Comparison of ENCODE assay signal across 11 cellular contexts in the genomic region with DNA sequence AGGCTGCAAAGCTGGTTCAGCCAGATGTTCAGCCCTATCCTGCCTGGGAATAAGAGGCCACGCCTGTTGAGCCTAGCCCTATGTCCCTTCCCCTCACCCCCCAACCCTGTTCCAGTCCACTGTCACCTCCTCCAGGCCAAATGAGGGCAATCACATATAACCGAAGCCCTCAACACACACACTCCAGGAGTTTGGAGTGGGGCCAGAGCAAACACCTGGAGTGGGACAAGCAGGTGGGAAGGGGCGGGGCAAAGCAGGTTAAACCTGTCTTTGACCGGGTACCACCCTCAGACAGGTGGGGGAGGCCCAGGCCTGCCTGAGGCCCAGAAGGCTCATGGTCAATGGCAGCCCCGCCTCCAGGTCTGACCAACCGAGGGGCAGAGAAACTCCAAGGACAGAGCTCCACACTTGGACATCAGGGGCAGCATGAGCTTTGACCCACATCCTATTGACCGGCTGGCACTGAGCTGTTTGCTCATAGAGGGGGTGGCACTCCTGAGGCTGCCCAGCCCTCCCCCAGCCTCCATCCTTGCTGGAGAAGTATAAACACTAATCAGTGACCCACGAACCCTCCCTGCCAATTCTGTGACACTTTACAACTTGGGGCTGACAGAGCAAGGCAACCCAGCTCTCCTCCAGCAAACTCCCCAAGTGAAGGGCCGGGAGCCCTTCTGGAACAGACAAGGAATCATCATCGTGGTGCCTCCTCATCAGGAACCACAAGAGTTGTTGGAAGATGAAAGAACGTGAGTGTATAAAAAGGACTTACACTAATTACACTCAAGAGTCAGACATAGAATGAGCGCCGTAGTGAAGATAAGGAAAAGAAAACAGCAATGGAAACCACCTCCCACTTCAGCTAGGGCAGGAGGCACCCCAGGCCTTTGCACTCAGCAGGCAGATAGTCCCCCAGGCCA. TPM values are rescaled to one million over a fixed set of nuclear protein-coding genes. Genes with fewer than 3 reads are reported as not detected.
DNase-seq lines count a peak whose midpoint lies in the region; ATAC-seq, FAIRE-seq and TF ChIP-seq lines count a peak whose summit lies in the region.
"Had no signal": no experiment of that assay in that cellular context is flagged by ENCODE, and none has a peak within 500 bp of the region (broad histone marks: within the 10 kb centered on the region; RNA-seq: fewer than 3 reads in every experiment).

No MANE protein-coding gene starts in this region.

- no peak for ATAC-seq in GM21526 (IDR thresholded peaks at IDR 0.05; ENCODE audit: low FRiP score, unreplicated experiment)
- ATAC-seq in GM21360 (IDR thresholded peaks at IDR 0.05; ENCODE audit: unreplicated experiment), result no peak

- no peak for TF ChIP-seq CTCF in suprapubic skin (IDR thresholded peaks at IDR 0.05)

- peak overlapping the region; percentile 54 for H3K4me3 ChIP-seq in suprapubic skin

- DNase-seq in SIG-M5 treated with dmso at 0.1 percent for 504 hours (lab: John Stamatoyannopoulos, UW; ENCODE audit: unreplicated experiment) (peak; percentile 66), SIG-M5 (lab: John Stamatoyannopoulos, UW) (no peak), RPMI8226 (peak; percentile 85), islet precursor cell (peak; percentile 80), suprapubic skin (ENCODE audit: low spot score in 2 of 2) (peak in 1 of 2 donors; percentile 83), urothelium cell line (ENCODE audit: low spot score) (no peak)
- DNase-seq: activated gamma-delta T cell had no signal

- H3K9me3 ChIP-seq in suprapubic skin, result no peaks in the 10 kb centered on the region
- H3K9me3 ChIP-seq: neutrophil had no signal

- peaks cover 27% of the 10 kb centered on the region for H3K36me3 ChIP-seq in suprapubic skin

- no peak for TF ChIP-seq POLR2A in suprapubic skin (IDR thresholded peaks at IDR 0.05)

- no peak for TF ChIP-seq EP300 in suprapubic skin (IDR thresholded peaks at IDR 0.05)

- H3K27me3 ChIP-seq in suprapubic skin, result no peaks in the 10 kb centered on the region

- 36% methylated on average over 13 of the region's 13 CpGs for WGBS in suprapubic skin

- H3K4me1 ChIP-seq in suprapubic skin, result peaks cover 54% of the 10 kb centered on the region

- no peak for FAIRE-seq in urothelium cell line (lab: Jason Lieb, UNC)

- peak overlapping the region; percentile 96 for H3K27ac ChIP-seq in suprapubic skin
- H3K27ac ChIP-seq: HL-60, neutrophil had no signal

RNA-seq across cellular contexts. Expression of a gene that starts 1.5 kb away (rescaled TPM):
- 100 to 1,000 TPM in 2 of 4 donors, 10 to 100 TPM in 2; 77.0 to 133 (median 99.7) TPM for total RNA-seq in suprapubic skin

RNA-seq across cellular contexts. Expression of a gene that starts 10.7 kb away (rescaled TPM):
- 10 to 100 TPM; 11.2 to 26.6 (median 23.6) TPM for total RNA-seq in suprapubic skin

RNA-seq across cellular contexts. Expression of a gene that starts 29.9 kb away (rescaled TPM):
- 100 to 1,000 TPM in 1 of 4 donors, 10 to 100 TPM in 3; 31.5 to 167 (median 49.0) TPM for total RNA-seq in suprapubic skin

Comparison
In these comparisons a context has a peak if more than half of its experiments do, and no peak if none do; other contexts are left out.
1. DNase-seq: peak in SIG-M5 treated with dmso at 0.1 percent for 504 hours (single experiment), RPMI8226 (single experiment) and islet precursor cell (single experiment); none in SIG-M5 (single experiment) and urothelium cell line (single experiment).